In genomic region chrX:109959356-109959871, GRCh38 we compare ENCODE assay signal across 1 cellular context.
TF ChIP-seq lines count a peak whose summit lies in the region.

No MANE protein-coding gene starts in this region.

TF ChIP-seq in K562, 482 proteins besides CTCF, POLR2A, EP300 and RAD21 (continued from another document and continues in another):
- TF ChIP-seq BCLAF1 (IDR thresholded peaks at IDR 0.05; ENCODE audit: borderline replicate concordance in 1 of 2, control insufficient read depth in 1 of 2, low read depth in 2 of 2, low read length in 1 of 2), result no peak
- TF ChIP-seq CUX1 (CRISPR knock-in tag; IDR thresholded peaks at IDR 0.05), result no peak
- TF ChIP-seq DEAF1 (CRISPR knock-in tag; IDR thresholded peaks at IDR 0.05), result no peak
- no peak for TF ChIP-seq RFX7 (CRISPR knock-in tag; IDR thresholded peaks at IDR 0.05)
- TF ChIP-seq MAFG (tag; conservative IDR thresholded peaks at IDR 0.05), result no peak
- TF ChIP-seq CHD2 (IDR thresholded peaks at IDR 0.05; ENCODE audit: low read depth, low read length), result no peak
- no peak for TF ChIP-seq PCBP1 (IDR thresholded peaks at IDR 0.05; ENCODE audit: low read depth, low read length, poor library complexity, severe bottlenecking)
- no peak for TF ChIP-seq CAMTA2 (CRISPR knock-in tag; conservative IDR thresholded peaks at IDR 0.05)
- TF ChIP-seq FOXK1 (CRISPR knock-in tag; IDR thresholded peaks at IDR 0.05; ENCODE audit: borderline replicate concordance), result no peak
- no peak for TF ChIP-seq ZNF165 (CRISPR knock-in tag; IDR thresholded peaks at IDR 0.05; ENCODE audit: borderline replicate concordance)
- TF ChIP-seq PBX2 (CRISPR knock-in tag; IDR thresholded peaks at IDR 0.05; ENCODE audit: low read depth), result no peak
- no peak for TF ChIP-seq PBX2 (tag; conservative IDR thresholded peaks at IDR 0.05; ENCODE audit: low read depth)
- TF ChIP-seq HES1 (IDR thresholded peaks at IDR 0.05; ENCODE audit: low read depth), result peak; percentile 79
- TF ChIP-seq ZNF583 (CRISPR knock-in tag; IDR thresholded peaks at IDR 0.05), result no peak
- peak; percentile 52 for TF ChIP-seq JUND (IDR thresholded peaks at IDR 0.05; ENCODE audit: borderline replicate concordance, low read depth, low read length)
- peak; percentile 60; the same call in 1 of the 3 replicates for TF ChIP-seq JUND (tag; IDR thresholded peaks at IDR 0.05; ENCODE audit: borderline replicate concordance, low read depth, low read length)
- TF ChIP-seq ZNF384 (IDR thresholded peaks at IDR 0.05; ENCODE audit: low read depth, low read length), result no peak
- TF ChIP-seq SNAPC5 (CRISPR knock-in tag; IDR thresholded peaks at IDR 0.05), result no peak
- TF ChIP-seq ZKSCAN1 (IDR thresholded peaks at IDR 0.05; ENCODE audit: low read depth, low read length), result no peak
- TF ChIP-seq TEAD1 (CRISPR knock-in tag; IDR thresholded peaks at IDR 0.05), result no peak
- TF ChIP-seq ARNT (IDR thresholded peaks at IDR 0.05), result peak in 1 of 2 experiments; percentile 61; a peak in 1 of 4 replicates
- no peak for TF ChIP-seq RBM17 (IDR thresholded peaks at IDR 0.05; ENCODE audit: borderline replicate concordance, low read depth, low read length)
- TF ChIP-seq ZNF212 (CRISPR knock-in tag; IDR thresholded peaks at IDR 0.05), result no peak
- peak; percentile 83 for TF ChIP-seq SOX6 (IDR thresholded peaks at IDR 0.05)
- no peak for TF ChIP-seq ZBTB2 (IDR thresholded peaks at IDR 0.05)
- no peak for TF ChIP-seq ZNF444 (CRISPR knock-in tag; IDR thresholded peaks at IDR 0.05)
- TF ChIP-seq THRB (CRISPR knock-in tag; conservative IDR thresholded peaks at IDR 0.05), result no peak
- TF ChIP-seq NFE2 (IDR thresholded peaks at IDR 0.05; ENCODE audit: low read depth), result peak; percentile 49
- peak in 1 of 2 experiments; percentile 79; a peak in 2 of 4 replicates for TF ChIP-seq TBL1XR1 (IDR thresholded peaks at IDR 0.05; ENCODE audit: low read length in 2 of 2)
- no peak for TF ChIP-seq CTCFL (IDR thresholded peaks at IDR 0.05; ENCODE audit: borderline replicate concordance, insufficient read depth, low read depth, low read length, poor library complexity, severe bottlenecking)
- TF ChIP-seq ADNP (tag; IDR thresholded peaks at IDR 0.05), result no peak
- TF ChIP-seq ETS2 (tag; IDR thresholded peaks at IDR 0.05; ENCODE audit: borderline replicate concordance, poor library complexity, severe bottlenecking), result no peak
- 0 out of 2 replicates have a peak, but pooled peaks have one; percentile 40 for TF ChIP-seq ZNF592 (IDR thresholded peaks at IDR 0.05)
- no peak for TF ChIP-seq DMBX1 (CRISPR knock-in tag; IDR thresholded peaks at IDR 0.05; ENCODE audit: borderline replicate concordance)
- no peak for TF ChIP-seq BRCA1 (IDR thresholded peaks at IDR 0.05)
- no peak for TF ChIP-seq BRCA1 (CRISPR knock-in tag; IDR thresholded peaks at IDR 0.05)
- TF ChIP-seq TGIF2 (CRISPR knock-in tag; IDR thresholded peaks at IDR 0.05), result no peak
- no peak for TF ChIP-seq ZNF253 (CRISPR knock-in tag; conservative IDR thresholded peaks at IDR 0.05)
